In the genomic region with DNA sequence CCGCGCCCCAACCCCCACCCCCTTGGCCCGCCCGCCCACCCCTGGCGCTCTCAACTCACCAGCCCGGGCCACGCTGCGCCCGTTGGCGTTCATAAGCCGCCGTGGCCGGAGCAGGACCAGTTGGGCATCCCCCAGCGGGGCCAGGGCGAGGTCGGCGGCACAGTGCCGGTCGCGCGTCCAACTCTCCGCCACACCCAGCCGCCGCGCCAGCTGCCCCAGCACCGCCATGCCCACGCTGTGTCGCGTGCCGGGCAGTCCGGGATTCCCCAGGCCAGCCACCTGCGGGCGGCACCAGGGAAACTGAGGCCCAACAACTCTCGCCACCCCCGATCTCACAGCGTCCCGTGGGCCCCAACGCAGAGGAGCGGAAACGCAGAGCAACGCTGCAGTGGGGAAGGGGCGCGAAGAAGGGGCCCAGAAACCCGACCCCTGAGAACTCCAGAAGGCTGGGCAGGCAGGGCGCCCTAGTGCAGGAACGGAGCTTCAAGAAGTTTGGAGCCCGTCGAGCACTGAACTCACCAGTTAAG, we compare ENCODE assay signal across 8 cellular contexts. TPM values are rescaled to one million over a fixed set of nuclear protein-coding genes. Genes with fewer than 3 reads are reported as not detected.
DNase-seq lines count a peak whose midpoint lies in the region; ATAC-seq and TF ChIP-seq lines count a peak whose summit lies in the region.

No MANE protein-coding gene starts in this region.

- H3K4me3 ChIP-seq in lung (peak overlapping the region; percentile 74), upper lobe of right lung (peak overlapping the region; percentile 91)

- DNase-seq in DMS53 (lab: John Stamatoyannopoulos, UW) (peak; percentile 53), DMS53 treated with DMSO at 0.1 percent for 48 hours (lab: John Stamatoyannopoulos, UW; ENCODE audit: unreplicated experiment) (no peak), caudate nucleus (lab: John Stamatoyannopoulos, UW) (peak in 2 of 61 donors; percentile 28 to 44), lung (ENCODE audit: low spot score) (no peak), upper lobe of right lung (no peak), islet precursor cell (no peak), DMS79 (lab: John Stamatoyannopoulos, UW) (no peak)

- H3K4me1 ChIP-seq in lung (ENCODE audit: control insufficient read depth in 2 of 2, insufficient read depth in 2 of 2, low read length in 2 of 2): peaks cover 0 to 10% of the 10 kb centered on the region in 2 donors
- peaks cover 12% of the 10 kb centered on the region for H3K4me1 ChIP-seq in upper lobe of right lung

- no peaks in the 10 kb centered on the region for H3K27me3 ChIP-seq in lung (ENCODE audit: control insufficient read depth, insufficient read depth)
- H3K27me3 ChIP-seq in upper lobe of right lung: no peaks in the 10 kb centered on the region

- H3K9me3 ChIP-seq in KOPT-K1 (ENCODE audit: insufficient read depth, low read length, poor library complexity, severe bottlenecking) (no peaks in the 10 kb centered on the region), lung (ENCODE audit: control insufficient read depth in 2 of 2, insufficient read depth in 1 of 2, low read length in 1 of 2) (no peaks in the 10 kb centered on the region), upper lobe of right lung (no peaks in the 10 kb centered on the region)

- TF ChIP-seq CTCF in lung (IDR thresholded peaks at IDR 0.05; ENCODE audit: control extremely low read depth, extremely low read depth) (no peak), upper lobe of right lung (IDR thresholded peaks at IDR 0.05) (no peak)

- intact Hi-C loops in upper lobe of right lung (cut with DNase I): no loop called here

- WGBS in lung, 2 donors: 1% methylated on average over 44 to 48 of the region's 48 CpGs

- H3K27ac ChIP-seq in KOPT-K1 (ENCODE audit: low read depth, low read length, poor library complexity, severe bottlenecking) (peak overlapping the region; percentile 39), caudate nucleus (ENCODE audit: low read depth, low read length) (peak overlapping the region; percentile 81), lung (ENCODE audit: low read depth in 1 of 2, low read length in 1 of 2) (peak overlapping the region; percentile 60 to 74), upper lobe of right lung (peak overlapping the region; percentile 83)

- peak; percentile 5 for ATAC-seq in lung (ENCODE audit: insufficient read depth, low FRiP score)
- ATAC-seq in upper lobe of right lung: peak; percentile 34

- no peaks in the 10 kb centered on the region for H3K36me3 ChIP-seq in KOPT-K1 (ENCODE audit: insufficient read depth, low read length)
- H3K36me3 ChIP-seq in lung (ENCODE audit: control insufficient read depth in 2 of 2, insufficient read depth in 2 of 2, low read length in 2 of 2): peaks cover 0 to 6% of the 10 kb centered on the region in 2 donors
- H3K36me3 ChIP-seq in upper lobe of right lung: no peaks in the 10 kb centered on the region

RNA-seq across cellular contexts. Expression of a gene that starts 0.5 kb away (rescaled TPM):
- 10 to 100 TPM in 1 of 2 donors, 1 to 10 TPM in 1; 8.6 to 28.2 TPM for total RNA-seq in lung
- polyA plus RNA-seq in lung: 10 to 100 TPM; 21.2 to 41.7 TPM
- 8.0 TPM for total RNA-seq in upper lobe of right lung

RNA-seq across cellular contexts. Expression of a gene that starts 0.9 kb away (rescaled TPM):
- total RNA-seq in lung: 1 to 10 TPM; 4.0 to 5.6 TPM
- 1 to 10 TPM; 1.5 TPM for polyA plus RNA-seq in lung
- 0.41 TPM for total RNA-seq in upper lobe of right lung

RNA-seq across cellular contexts. Expression of a gene that starts 8.2 kb away (rescaled TPM):
- total RNA-seq in lung: 10 to 100 TPM; 14.6 to 40.6 TPM
- 10 to 100 TPM; 14.8 to 17.3 TPM for polyA plus RNA-seq in lung
- 0.29 TPM for total RNA-seq in upper lobe of right lung

RNA-seq across cellular contexts. Expression of a gene that starts 20.1 kb away (rescaled TPM):
- total RNA-seq in lung: 10 to 100 TPM in 1 of 2 donors, 1 to 10 TPM in 1; 8.8 to 19.8 TPM
- 10 to 100 TPM; 14.0 to 30.8 TPM for polyA plus RNA-seq in lung
- total RNA-seq in upper lobe of right lung: 17.3 TPM

Comparison
In these comparisons a context has a peak if more than half of its experiments do, and no peak if none do; other contexts are left out.
1. RNA of a gene that starts 8.2 kb away (total RNA-seq): 14.6 to 40.6 TPM in lung; 0.29 TPM in upper lobe of right lung (single experiment); every median in the first group is over 10 times any median in the second.
2. Peak in every context shown above with its lines, with median percentiles within 50 percentile points of each other: H3K27ac ChIP-seq.